1 cellular context compared by ENCODE assay signal in genomic region chr15:63815796-63816533, GRCh38.
TF ChIP-seq lines count a peak whose summit lies in the region.

No MANE protein-coding gene starts in this region.

TF ChIP-seq in H1, 55 proteins besides CTCF, POLR2A, EP300 and RAD21:
- TF ChIP-seq CHD7 (IDR thresholded peaks at IDR 0.05; ENCODE audit: insufficient replicate concordance, low read length) (peak; percentile 43), NANOG (IDR thresholded peaks at IDR 0.05; ENCODE audit: insufficient read depth, low read depth, low read length, poor library complexity, severe bottlenecking) (peak; percentile 20), KDM5A (IDR thresholded peaks at IDR 0.05; ENCODE audit: low read length) (no peak)
